ENCODE assay signal across 1 cellular context in genomic region chr2:42944744-42945415, GRCh38.
TF ChIP-seq lines count a peak whose summit lies in the region.

No MANE protein-coding gene starts in this region.

TF ChIP-seq in SK-N-SH, 30 proteins besides CTCF, POLR2A, EP300 and RAD21 (continued from another document):
- TF ChIP-seq REST (IDR thresholded peaks at IDR 0.05; ENCODE audit: low read depth, low read length), result no peak
- no peak for TF ChIP-seq SIN3A (IDR thresholded peaks at IDR 0.05; ENCODE audit: borderline replicate concordance, low read depth, low read length)
- TF ChIP-seq EZH2phosphoT487 (IDR thresholded peaks at IDR 0.05; ENCODE audit: borderline replicate concordance, low read depth), result no peak
- TF ChIP-seq RXRA (IDR thresholded peaks at IDR 0.05; ENCODE audit: borderline replicate concordance, low read depth), result no peak
- TF ChIP-seq NRF1 (IDR thresholded peaks at IDR 0.05; ENCODE audit: low read depth, low read length), result no peak
- no peak for TF ChIP-seq USF2 (IDR thresholded peaks at IDR 0.05; ENCODE audit: borderline replicate concordance, low read depth, low read length)
- no peak for TF ChIP-seq FOXM1 (IDR thresholded peaks at IDR 0.05; ENCODE audit: low read depth)
- TF ChIP-seq FOSL2 (IDR thresholded peaks at IDR 0.05; ENCODE audit: borderline replicate concordance, low read depth), result no peak
